ENCODE assay signal across 2 cellular contexts in the genomic region with DNA sequence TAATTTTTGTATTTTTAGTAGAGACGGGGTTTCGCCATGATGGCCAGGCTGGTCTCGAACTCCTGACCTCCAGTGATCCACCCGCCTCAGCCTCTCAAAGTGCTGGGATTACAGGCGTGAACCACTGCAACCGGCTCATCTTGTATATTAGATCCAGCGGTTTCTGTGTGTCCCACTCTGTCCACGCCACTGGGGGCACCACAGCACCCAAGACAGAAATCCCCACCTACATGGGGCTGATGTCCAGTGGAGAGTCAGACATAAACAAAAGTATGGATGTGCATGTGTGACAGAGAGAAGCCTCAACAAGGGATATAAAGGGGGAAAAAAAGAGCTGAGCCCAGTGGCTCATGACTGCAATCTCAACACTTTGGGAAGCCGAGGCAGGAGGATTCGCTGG.
TF ChIP-seq lines count a peak whose summit lies in the region.

No MANE protein-coding gene starts in this region.

TF ChIP-seq in SK-N-SH, 30 proteins besides CTCF, POLR2A, EP300 and RAD21:
- TF ChIP-seq NFIC (IDR thresholded peaks at IDR 0.05; ENCODE audit: borderline replicate concordance) (no peak), JUND (IDR thresholded peaks at IDR 0.05) (no peak), TEAD4 (IDR thresholded peaks at IDR 0.05; ENCODE audit: borderline replicate concordance, insufficient read depth) (no peak), MXI1 (IDR thresholded peaks at IDR 0.05; ENCODE audit: low read depth, low read length) (no peak), MEF2A (IDR thresholded peaks at IDR 0.05; ENCODE audit: borderline replicate concordance, low read depth) (no peak), SIN3A (IDR thresholded peaks at IDR 0.05; ENCODE audit: borderline replicate concordance, low read depth, low read length) (no peak), TAF1 (IDR thresholded peaks at IDR 0.05; ENCODE audit: borderline replicate concordance, low read depth, low read length) (no peak), GATA2 (CRISPR knock-in tag; IDR thresholded peaks at IDR 0.05) (no peak), SMC3 (IDR thresholded peaks at IDR 0.05; ENCODE audit: low read depth, low read length) (no peak), YY1 (IDR thresholded peaks at IDR 0.05; ENCODE audit: low read depth) (no peak)
TF ChIP-seq in SK-N-SH: peak in this region for 0.

TF ChIP-seq in SK-N-SH treated with all-trans-retinoic acid at 6 μM for 48 hours, 23 proteins besides CTCF, POLR2A, EP300 and RAD21:
- TF ChIP-seq TOX (CRISPR knock-in tag; IDR thresholded peaks at IDR 0.05; ENCODE audit: borderline replicate concordance) = no peak
- no peak for TF ChIP-seq PPARA (CRISPR knock-in tag; IDR thresholded peaks at IDR 0.05; ENCODE audit: borderline replicate concordance)
- no peak for TF ChIP-seq OSR1 (CRISPR knock-in tag; IDR thresholded peaks at IDR 0.05)
- TF ChIP-seq ARNTL (CRISPR knock-in tag; IDR thresholded peaks at IDR 0.05; ENCODE audit: borderline replicate concordance, low read depth) = no peak
- TF ChIP-seq TSHZ2 (CRISPR knock-in tag; IDR thresholded peaks at IDR 0.05) = no peak
- no peak for TF ChIP-seq ZFP3 (CRISPR knock-in tag; IDR thresholded peaks at IDR 0.05)
- no peak for TF ChIP-seq RARB (CRISPR knock-in tag; IDR thresholded peaks at IDR 0.05)
- TF ChIP-seq CSRNP3 (CRISPR knock-in tag; IDR thresholded peaks at IDR 0.05) = no peak
- TF ChIP-seq ZFP30 (CRISPR knock-in tag; IDR thresholded peaks at IDR 0.05) = no peak
- no peak for TF ChIP-seq SNAI2 (CRISPR knock-in tag; IDR thresholded peaks at IDR 0.05)
- no peak for TF ChIP-seq GLIS3 (CRISPR knock-in tag; IDR thresholded peaks at IDR 0.05)
- no peak for TF ChIP-seq ZNF8 (CRISPR knock-in tag; IDR thresholded peaks at IDR 0.05)
- TF ChIP-seq CREB5 (CRISPR knock-in tag; IDR thresholded peaks at IDR 0.05; ENCODE audit: low read depth) = no peak
- TF ChIP-seq, protein P1, sequence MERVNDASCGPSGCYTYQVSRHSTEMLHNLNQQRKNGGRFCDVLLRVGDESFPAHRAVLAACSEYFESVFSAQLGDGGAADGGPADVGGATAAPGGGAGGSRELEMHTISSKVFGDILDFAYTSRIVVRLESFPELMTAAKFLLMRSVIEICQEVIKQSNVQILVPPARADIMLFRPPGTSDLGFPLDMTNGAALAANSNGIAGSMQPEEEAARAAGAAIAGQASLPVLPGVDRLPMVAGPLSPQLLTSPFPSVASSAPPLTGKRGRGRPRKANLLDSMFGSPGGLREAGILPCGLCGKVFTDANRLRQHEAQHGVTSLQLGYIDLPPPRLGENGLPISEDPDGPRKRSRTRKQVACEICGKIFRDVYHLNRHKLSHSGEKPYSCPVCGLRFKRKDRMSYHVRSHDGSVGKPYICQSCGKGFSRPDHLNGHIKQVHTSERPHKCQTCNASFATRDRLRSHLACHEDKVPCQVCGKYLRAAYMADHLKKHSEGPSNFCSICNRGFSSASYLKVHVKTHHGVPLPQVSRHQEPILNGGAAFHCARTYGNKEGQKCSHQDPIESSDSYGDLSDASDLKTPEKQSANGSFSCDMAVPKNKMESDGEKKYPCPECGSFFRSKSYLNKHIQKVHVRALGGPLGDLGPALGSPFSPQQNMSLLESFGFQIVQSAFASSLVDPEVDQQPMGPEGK (CRISPR knock-in tag; IDR thresholded peaks at IDR 0.05; ENCODE audit: borderline replicate concordance) = no peak
- no peak for TF ChIP-seq TCF4 (CRISPR knock-in tag; IDR thresholded peaks at IDR 0.05; ENCODE audit: borderline replicate concordance)
- no peak for TF ChIP-seq ZNF565 (CRISPR knock-in tag; conservative IDR thresholded peaks at IDR 0.05; ENCODE audit: low read depth)
- TF ChIP-seq CSDC2 (CRISPR knock-in tag; IDR thresholded peaks at IDR 0.05) = no peak
TF ChIP-seq in SK-N-SH treated with all-trans-retinoic acid at 6 μM for 48 hours: peak in this region for 0.
